8 cellular contexts compared by ENCODE assay signal in genomic region chr2:207073791-207074678, GRCh38.
DNase-seq lines count a peak whose midpoint lies in the region; ATAC-seq and TF ChIP-seq lines count a peak whose summit lies in the region.

No MANE protein-coding gene starts in this region.

- H4K20me1 ChIP-seq in BLaER1 = no peaks in the 10 kb centered on the region

- no peak overlapping the region for H3K9ac ChIP-seq in BLaER1

- H3K27ac Mint-ChIP-seq in endothelial cell (ENCODE audit: unreplicated experiment) = peak overlapping the region; percentile 95

- H3K4me3 ChIP-seq in BLaER1 (no peak overlapping the region), HEK293 (ENCODE audit: low read depth, low read length) (no peak overlapping the region)

- no peak for ATAC-seq in GM21737 (IDR thresholded peaks at IDR 0.05; ENCODE audit: unreplicated experiment)

- no peaks in the 10 kb centered on the region for H3K27me3 ChIP-seq in BLaER1

- no peaks in the 10 kb centered on the region for H3K36me3 ChIP-seq in BLaER1
- H3K36me3 ChIP-seq in HEK293 (ENCODE audit: control insufficient read depth in 2 of 2, insufficient read depth in 1 of 2, low read length in 2 of 2) = no peaks in the 10 kb centered on the region

- H3K27ac ChIP-seq in BLaER1 (no peak overlapping the region), HEK293 (ENCODE audit: extremely low read depth, low read depth, low read length) (no peak overlapping the region), VCaP (peak overlapping the region; percentile 76)

- H3K9me3 ChIP-seq in BLaER1 = no peaks in the 10 kb centered on the region
- H3K9me3 ChIP-seq in HEK293 (ENCODE audit: control insufficient read depth, insufficient read depth, low read depth, low read length) = no peaks in the 10 kb centered on the region

- CTCF ChIA-PET in HEK293 (lab: Yijun Ruan, JAX) = interaction anchor here (0.6 to 1.3 kb wide), 4 partner anchors 22 to 559 kb away, joined by 3 to 6 read pairs (median 4); no protein-coding TSS in a partner anchor

- peaks cover 18% of the 10 kb centered on the region for H3K36me3 Mint-ChIP-seq in endothelial cell (ENCODE audit: low read depth, unreplicated experiment)

- H3K4me1 Mint-ChIP-seq in endothelial cell (ENCODE audit: unreplicated experiment) = peaks cover 83% of the 10 kb centered on the region

- peaks cover 8% of the 10 kb centered on the region for H3K27me3 Mint-ChIP-seq in endothelial cell (ENCODE audit: unreplicated experiment)

- H3K4me1 ChIP-seq in BLaER1 = peaks cover 19% of the 10 kb centered on the region
- H3K4me1 ChIP-seq in HEK293 (ENCODE audit: control insufficient read depth, insufficient read depth, low read length) = no peaks in the 10 kb centered on the region; the same call in 1 of the 2 replicates

- no peaks in the 10 kb centered on the region for H3K9me3 Mint-ChIP-seq in endothelial cell (ENCODE audit: unreplicated experiment)

- peak overlapping the region; percentile 65 for H3K4me2 ChIP-seq in BLaER1

- 0 out of 2 replicates have a peak, but pooled peaks have one; percentile 8 for TF ChIP-seq CTCF in HEK293 (tag by site-specific recombination; IDR thresholded peaks at IDR 0.05)
- TF ChIP-seq CTCF in VCaP (conservative IDR thresholded peaks at IDR 0.05) = peak; percentile 52
- no peak for TF ChIP-seq CTCF in endothelial cell (IDR thresholded peaks at IDR 0.05; ENCODE audit: unreplicated experiment)

- POLR2A ChIA-PET in HEK293 (lab: Yijun Ruan, JAX) = no interaction called here

- H3K4me3 Mint-ChIP-seq in endothelial cell (ENCODE audit: unreplicated experiment) = peak overlapping the region; percentile 53

- DNase-seq in endothelial cell (ENCODE audit: low spot score) = peak; percentile 38
- peak; percentile 67 for DNase-seq in putamen (ENCODE audit: low spot score)
- no peak for DNase-seq in mucosa of gallbladder (ENCODE audit: low spot score)
- no peak for DNase-seq in central memory CD4-positive, alpha-beta T cell

TF ChIP-seq in HEK293, 187 proteins besides CTCF, POLR2A, EP300 and RAD21 (continues in another document):
- TF ChIP-seq ZNF121 (tag by site-specific recombination; IDR thresholded peaks at IDR 0.05) (no peak), ZNF335 (tag by site-specific recombination; conservative IDR thresholded peaks at IDR 0.05) (peak; percentile 60), ZBTB11 (tag by site-specific recombination; conservative IDR thresholded peaks at IDR 0.05; ENCODE audit: low read depth) (0 out of 2 replicates have a peak, but pooled peaks have one; percentile 14), ZNF704 (tag by site-specific recombination; IDR thresholded peaks at IDR 0.05) (no peak), BCL6B (tag by site-specific recombination; IDR thresholded peaks at IDR 0.05) (no peak), ZNF571 (tag by site-specific recombination; IDR thresholded peaks at IDR 0.05) (no peak), TRIM28 (IDR thresholded peaks at IDR 0.05; ENCODE audit: borderline replicate concordance, low read length) (no peak), ZSCAN18 (tag by site-specific recombination; IDR thresholded peaks at IDR 0.05) (no peak), PRDM6 (tag by site-specific recombination; IDR thresholded peaks at IDR 0.05) (no peak), KLF10 (tag by site-specific recombination; IDR thresholded peaks at IDR 0.05) (no peak), ZBTB10 (tag by site-specific recombination; IDR thresholded peaks at IDR 0.05) (no peak), ZBTB17 (tag by site-specific recombination; IDR thresholded peaks at IDR 0.05) (0 out of 2 replicates have a peak, but pooled peaks have one; percentile 17)

Comparison
In these comparisons a context has a peak if more than half of its experiments do, and no peak if none do; other contexts are left out.
1. DNase-seq: peak in endothelial cell (single experiment) and putamen (single experiment); none in mucosa of gallbladder (single experiment) and central memory CD4-positive, alpha-beta T cell (single experiment).